21 cellular contexts compared by ENCODE assay signal in genomic region chr11:43537831-43538230, GRCh38.
"Had no signal": no experiment of that assay in that cellular context is flagged by ENCODE, and none has a peak within 500 bp of the region (broad histone marks: within the 10 kb centered on the region; RNA-seq: fewer than 3 reads in every experiment).

No MANE protein-coding gene starts in this region.

- H3K27ac ChIP-seq: colonic mucosa, foreskin keratinocyte, ovary, suprapubic skin, thyroid gland had no signal

- H3K4me1 ChIP-seq: colonic mucosa, foreskin keratinocyte, suprapubic skin, thyroid gland had no signal

- H3K27ac Mint-ChIP-seq: immature natural killer cell; natural killer cell treated with Interleukin-12 subunit alpha and Interleukin-12 subunit beta and Interleukin-15 and Interleukin-18, amount 100 ng/mL, for 72 hours; progenitor cell of endocrine pancreas; type B pancreatic cell had no signal

- H3K36me3 ChIP-seq: colonic mucosa, ovary, suprapubic skin, thyroid gland had no signal

- DNase-seq: colonic mucosa; dermis blood vessel endothelial cell; erythroblast; foreskin keratinocyte; immature natural killer cell; left colon; left ventricle myocardium superior; mesenchymal stem cell; midbrain; nucleus accumbens; ovary; right cardiac atrium; small intestine; stimulated activated CD4-positive, alpha-beta T cell treated with anti-CD3 and anti-CD28 coated beads, Interleukin-12 subunit alpha, Interleukin-12 subunit beta, amount 100 ng/mL, for 4 hours; stimulated activated naive CD4-positive, alpha-beta T cell treated with Interleukin-2 at 50 U/mL for 16 hours; thyroid gland had no signal

- H3K4me3 ChIP-seq: colonic mucosa, lung, ovary, suprapubic skin, thyroid gland had no signal

- H3K36me3 Mint-ChIP-seq: immature natural killer cell; natural killer cell treated with Interleukin-12 subunit alpha and Interleukin-12 subunit beta and Interleukin-15 and Interleukin-18, amount 100 ng/mL, for 72 hours; type B pancreatic cell had no signal

- H3K9me3 Mint-ChIP-seq: natural killer cell treated with Interleukin-12 subunit alpha and Interleukin-12 subunit beta and Interleukin-15 and Interleukin-18, amount 100 ng/mL, for 72 hours; type B pancreatic cell had no signal

- H3K4me3 Mint-ChIP-seq: immature natural killer cell; natural killer cell treated with Interleukin-12 subunit alpha and Interleukin-12 subunit beta and Interleukin-15 and Interleukin-18, amount 100 ng/mL, for 72 hours; type B pancreatic cell had no signal

- H3K9me3 ChIP-seq: colonic mucosa, ovary, suprapubic skin, thyroid gland had no signal

- H3K27me3 ChIP-seq: colonic mucosa, ovary, thyroid gland had no signal

- H3K4me1 Mint-ChIP-seq: immature natural killer cell had no signal
